ENCODE assay signal across 24 cellular contexts in genomic region chr3:108404409-108404808, GRCh38.
DNase-seq lines count a peak whose midpoint lies in the region; ATAC-seq and TF ChIP-seq lines count a peak whose summit lies in the region.
"Had no signal": no experiment of that assay in that cellular context is flagged by ENCODE, and none has a peak within 500 bp of the region (broad histone marks: within the 10 kb centered on the region; RNA-seq: fewer than 3 reads in every experiment).

No MANE protein-coding gene starts in this region.

- no peak overlapping the region for H3K4me3 Mint-ChIP-seq in Caco-2 (ENCODE audit: unreplicated experiment)
- H3K4me3 Mint-ChIP-seq: activated CD8-positive, alpha-beta memory T cell treated with anti-CD3 and anti-CD28 coated beads, Interleukin-2, amount 10 ng/mL, durations not matched to agents 7 days and 5 days; activated T-helper 1 cell treated with anti-CD3 and anti-CD28 coated beads, Interleukin-12 subunit alpha, Interleukin-12 subunit beta, Interleukin-2, Interleukin-4 antibody, amounts not matched to agents 30 ng/mL and 10 ng/mL and 1 ng/mL, durations not matched to agents 14 hours and 24 hours and 36 hours; dendritic cell treated with granulocyte-macrophage colony-stimulating factor and Interleukin-4, amounts not matched to agents 40 ng/mL and 50 ng/mL, for 4 days; GM23338; naive thymus-derived CD4-positive, alpha-beta T cell had no signal

- peak overlapping the region; percentile 88 for H3K27ac ChIP-seq in VCaP
- H3K27ac ChIP-seq: brain microvascular endothelial cell, hepatocyte, pancreas, right lobe of liver, suprapubic skin had no signal

- H3K9me3 ChIP-seq in Caco-2 = no peaks in the 10 kb centered on the region
- H3K9me3 ChIP-seq: pancreas, right lobe of liver, suprapubic skin had no signal

- ATAC-seq in HG02840 (IDR thresholded peaks at IDR 0.05; ENCODE audit: low FRiP score, unreplicated experiment) = no peak
- ATAC-seq: activated CD8-positive, alpha-beta memory T cell treated with anti-CD3 and anti-CD28 coated beads, Interleukin-2, amount 10 ng/mL, durations not matched to agents 7 days and 5 days; activated naive CD4-positive, alpha-beta T cell treated with anti-CD3 and anti-CD28 coated beads, Interleukin-2, amount 50 U/mL, for 72 hours; GM23338; naive thymus-derived CD4-positive, alpha-beta T cell; pancreas; right lobe of liver had no signal

- H3K4me1 ChIP-seq in Caco-2 = no peaks in the 10 kb centered on the region

- CTCF ChIA-PET in AG04449 (lab: Yijun Ruan, JAX) = interaction anchor here (1.3 to 4.7 kb wide), 9 partner anchors 10 to 744 kb away, joined by 4 to 34 read pairs (median 7); no protein-coding TSS in a partner anchor
- CTCF ChIA-PET in Caco-2 (lab: Charles Lee) = no interaction called here

- DNase-seq in AG04449 (ENCODE audit: low read depth, low spot score) (peak; percentile 37), ELR (ENCODE audit: low read depth) (peak; percentile 23), iris pigment epithelial cell (ENCODE audit: low read depth) (peak; percentile 22), Caco-2 (no peak), iPS-NIHi11 (ENCODE audit: low spot score) (no peak), hippocampal formation (lab: John Stamatoyannopoulos, UW) (no peak)
- DNase-seq: activated CD4-positive, alpha-beta T cell treated with anti-CD3 and anti-CD28 coated beads for 4 hours; activated CD8-positive, alpha-beta memory T cell treated with anti-CD3 and anti-CD28 coated beads, Interleukin-2, amount 10 ng/mL, durations not matched to agents 7 days and 5 days; brain microvascular endothelial cell; KG1; mammary epithelial cell; naive thymus-derived CD4-positive, alpha-beta T cell; NCI-H187 treated with DMSO at 0.1 percent for 48 hours; pancreas; right lobe of liver; SW 1271 had no signal

- no TSS peak for BruUV-seq in Caco-2 (replicated peaks; lab: Mats Ljungman, UMichigan)

- TF ChIP-seq CTCF in AG04449 (IDR thresholded peaks at IDR 0.05; ENCODE audit: insufficient read depth, low read length, missing control alignments) (no peak), VCaP (conservative IDR thresholded peaks at IDR 0.05) (no peak), Caco-2 (IDR thresholded peaks at IDR 0.05; ENCODE audit: insufficient read depth in 1 of 2, low read depth in 1 of 2, low read length in 1 of 2, severe bottlenecking in 1 of 2, unreplicated experiment in 1 of 2) (no peak)

- H3K27me3 ChIP-seq in Caco-2 (replicated peaks; ENCODE audit: control insufficient read depth, insufficient read depth, low read length) = no peaks in the 10 kb centered on the region
- H3K27me3 ChIP-seq: brain microvascular endothelial cell, hepatocyte, pancreas, right lobe of liver, suprapubic skin had no signal

- H3K36me3 Mint-ChIP-seq in Caco-2 (ENCODE audit: insufficient read depth, unreplicated experiment) = peaks cover 5% of the 10 kb centered on the region

- H3K27ac Mint-ChIP-seq in Caco-2 (ENCODE audit: unreplicated experiment) = no peak overlapping the region
- H3K27ac Mint-ChIP-seq: activated CD8-positive, alpha-beta memory T cell treated with anti-CD3 and anti-CD28 coated beads, Interleukin-2, amount 10 ng/mL, durations not matched to agents 7 days and 5 days; activated naive CD4-positive, alpha-beta T cell treated with anti-CD3 and anti-CD28 coated beads, Interleukin-2, amount 50 U/mL, for 72 hours; activated T-helper 1 cell treated with anti-CD3 and anti-CD28 coated beads, Interleukin-12 subunit alpha, Interleukin-12 subunit beta, Interleukin-2, Interleukin-4 antibody, amounts not matched to agents 30 ng/mL and 10 ng/mL and 1 ng/mL, durations not matched to agents 14 hours and 24 hours and 36 hours; dendritic cell treated with granulocyte-macrophage colony-stimulating factor and Interleukin-4, amounts not matched to agents 40 ng/mL and 50 ng/mL, for 4 days; GM23338; naive thymus-derived CD4-positive, alpha-beta T cell had no signal

- H3K36me3 ChIP-seq in Caco-2 (ENCODE audit: control insufficient read depth, insufficient read depth, low read length) = no peaks in the 10 kb centered on the region
- H3K36me3 ChIP-seq: brain microvascular endothelial cell, pancreas, right lobe of liver, suprapubic skin had no signal

- POLR2A ChIA-PET in AG04449 (lab: Yijun Ruan, JAX) (no interaction called here), Caco-2 (lab: Charles Lee) (no interaction called here)

- intact Hi-C loops in Caco-2 (cut with micrococcal nuclease; ENCODE audit: unreplicated experiment) = no loop called here

- no peaks in the 10 kb centered on the region for H3K27me3 Mint-ChIP-seq in Caco-2 (ENCODE audit: insufficient read depth, unreplicated experiment)
- H3K27me3 Mint-ChIP-seq: activated CD8-positive, alpha-beta memory T cell treated with anti-CD3 and anti-CD28 coated beads, Interleukin-2, amount 10 ng/mL, durations not matched to agents 7 days and 5 days; dendritic cell treated with granulocyte-macrophage colony-stimulating factor and Interleukin-4, amounts not matched to agents 40 ng/mL and 50 ng/mL, for 4 days; naive thymus-derived CD4-positive, alpha-beta T cell had no signal

- H3K4me3 ChIP-seq in AG04449 (ENCODE audit: low read depth, low read length) (no peak overlapping the region), Caco-2 (ENCODE audit: low read depth, low read length) (no peak overlapping the region)
- H3K4me3 ChIP-seq: GM23338, hepatocyte, pancreas, right lobe of liver, suprapubic skin had no signal

- H3K4me1 Mint-ChIP-seq in Caco-2 (ENCODE audit: low read depth, unreplicated experiment) = peaks cover 9% of the 10 kb centered on the region

- no peaks in the 10 kb centered on the region for H3K9me3 Mint-ChIP-seq in Caco-2 (ENCODE audit: unreplicated experiment)
- H3K9me3 Mint-ChIP-seq: activated naive CD4-positive, alpha-beta T cell treated with anti-CD3 and anti-CD28 coated beads, Interleukin-2, amount 50 U/mL, for 72 hours; dendritic cell treated with granulocyte-macrophage colony-stimulating factor and Interleukin-4, amounts not matched to agents 40 ng/mL and 50 ng/mL, for 4 days; GM23338 had no signal

Comparison
In these comparisons a context has a peak if more than half of its experiments do, and no peak if none do; other contexts are left out.
1. DNase-seq: peak in AG04449 (single experiment), ELR (single experiment) and iris pigment epithelial cell (single experiment); none in Caco-2 (0 of 2), iPS-NIHi11 (single experiment) and hippocampal formation (0 of 2).